ENCODE assay signal across 1 cellular context in the genomic region with DNA sequence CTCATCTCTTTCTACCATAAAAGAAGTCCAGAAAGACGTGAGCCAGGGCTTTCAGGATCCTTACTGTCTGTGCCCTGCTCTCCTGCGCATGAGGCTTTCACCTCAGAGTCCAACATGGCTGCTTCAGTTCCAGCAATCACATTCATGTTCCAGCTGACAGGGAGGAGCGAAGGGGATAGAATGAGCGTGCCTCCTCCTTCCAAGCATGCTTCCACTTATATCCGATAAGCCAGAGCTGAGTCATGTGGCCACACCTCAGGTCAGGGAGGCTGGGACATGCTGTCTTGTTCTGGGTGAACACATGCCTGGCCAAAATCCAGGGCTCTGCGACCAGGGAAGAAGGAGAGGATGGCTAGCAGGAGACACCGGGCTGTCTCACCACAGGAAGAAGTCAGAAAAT.
TF ChIP-seq lines count a peak whose summit lies in the region.

No MANE protein-coding gene starts in this region.

TF ChIP-seq in K562, 482 proteins besides CTCF, POLR2A, EP300 and RAD21 (continued from another document and continues in another):
- TF ChIP-seq, protein P1, sequence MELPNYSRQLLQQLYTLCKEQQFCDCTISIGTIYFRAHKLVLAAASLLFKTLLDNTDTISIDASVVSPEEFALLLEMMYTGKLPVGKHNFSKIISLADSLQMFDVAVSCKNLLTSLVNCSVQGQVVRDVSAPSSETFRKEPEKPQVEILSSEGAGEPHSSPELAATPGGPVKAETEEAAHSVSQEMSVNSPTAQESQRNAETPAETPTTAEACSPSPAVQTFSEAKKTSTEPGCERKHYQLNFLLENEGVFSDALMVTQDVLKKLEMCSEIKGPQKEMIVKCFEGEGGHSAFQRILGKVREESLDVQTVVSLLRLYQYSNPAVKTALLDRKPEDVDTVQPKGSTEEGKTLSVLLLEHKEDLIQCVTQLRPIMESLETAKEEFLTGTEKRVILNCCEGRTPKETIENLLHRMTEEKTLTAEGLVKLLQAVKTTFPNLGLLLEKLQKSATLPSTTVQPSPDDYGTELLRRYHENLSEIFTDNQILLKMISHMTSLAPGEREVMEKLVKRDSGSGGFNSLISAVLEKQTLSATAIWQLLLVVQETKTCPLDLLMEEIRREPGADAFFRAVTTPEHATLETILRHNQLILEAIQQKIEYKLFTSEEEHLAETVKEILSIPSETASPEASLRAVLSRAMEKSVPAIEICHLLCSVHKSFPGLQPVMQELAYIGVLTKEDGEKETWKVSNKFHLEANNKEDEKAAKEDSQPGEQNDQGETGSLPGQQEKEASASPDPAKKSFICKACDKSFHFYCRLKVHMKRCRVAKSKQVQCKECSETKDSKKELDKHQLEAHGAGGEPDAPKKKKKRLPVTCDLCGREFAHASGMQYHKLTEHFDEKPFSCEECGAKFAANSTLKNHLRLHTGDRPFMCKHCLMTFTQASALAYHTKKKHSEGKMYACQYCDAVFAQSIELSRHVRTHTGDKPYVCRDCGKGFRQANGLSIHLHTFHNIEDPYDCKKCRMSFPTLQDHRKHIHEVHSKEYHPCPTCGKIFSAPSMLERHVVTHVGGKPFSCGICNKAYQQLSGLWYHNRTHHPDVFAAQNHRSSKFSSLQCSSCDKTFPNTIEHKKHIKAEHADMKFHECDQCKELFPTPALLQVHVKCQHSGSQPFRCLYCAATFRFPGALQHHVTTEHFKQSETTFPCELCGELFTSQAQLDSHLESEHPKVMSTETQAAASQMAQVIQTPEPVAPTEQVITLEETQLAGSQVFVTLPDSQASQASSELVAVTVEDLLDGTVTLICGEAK (IDR thresholded peaks at IDR 0.05), result no peak
- TF ChIP-seq, protein P1 (CRISPR knock-in tag; IDR thresholded peaks at IDR 0.05), result no peak
- TF ChIP-seq ZNF384 (IDR thresholded peaks at IDR 0.05; ENCODE audit: low read depth, low read length) (no peak), ZNF134 (CRISPR knock-in tag; conservative IDR thresholded peaks at IDR 0.05) (no peak), L3MBTL2 (IDR thresholded peaks at IDR 0.05) (peak; percentile 81), SMAD3 (CRISPR knock-in tag; conservative IDR thresholded peaks at IDR 0.05) (no peak), ZBTB7A (IDR thresholded peaks at IDR 0.05; ENCODE audit: borderline replicate concordance, control insufficient read depth, low read depth, low read length) (no peak), ZNF445 (CRISPR knock-in tag; IDR thresholded peaks at IDR 0.05; ENCODE audit: low read depth) (no peak), NFIX (CRISPR knock-in tag; IDR thresholded peaks at IDR 0.05; ENCODE audit: low read depth) (no peak), TEAD4 (IDR thresholded peaks at IDR 0.05; ENCODE audit: low read length) (0 out of 2 replicates have a peak, but pooled peaks have one; percentile 22), TEAD4 (CRISPR knock-in tag; IDR thresholded peaks at IDR 0.05; ENCODE audit: borderline replicate concordance) (no peak), POU5F1 (IDR thresholded peaks at IDR 0.05; ENCODE audit: borderline replicate concordance, low read depth, low read length, partially characterized antibody) (no peak), EGR1 (conservative IDR thresholded peaks at IDR 0.05) (no peak), HLTF (IDR thresholded peaks at IDR 0.05) (peak; percentile 87; the same call in 1 of the 2 replicates), ZNF830 (CRISPR knock-in tag; IDR thresholded peaks at IDR 0.05) (no peak), BHLHE40 (IDR thresholded peaks at IDR 0.05; ENCODE audit: low read length) (peak; percentile 62)
- TF ChIP-seq, protein P2, sequence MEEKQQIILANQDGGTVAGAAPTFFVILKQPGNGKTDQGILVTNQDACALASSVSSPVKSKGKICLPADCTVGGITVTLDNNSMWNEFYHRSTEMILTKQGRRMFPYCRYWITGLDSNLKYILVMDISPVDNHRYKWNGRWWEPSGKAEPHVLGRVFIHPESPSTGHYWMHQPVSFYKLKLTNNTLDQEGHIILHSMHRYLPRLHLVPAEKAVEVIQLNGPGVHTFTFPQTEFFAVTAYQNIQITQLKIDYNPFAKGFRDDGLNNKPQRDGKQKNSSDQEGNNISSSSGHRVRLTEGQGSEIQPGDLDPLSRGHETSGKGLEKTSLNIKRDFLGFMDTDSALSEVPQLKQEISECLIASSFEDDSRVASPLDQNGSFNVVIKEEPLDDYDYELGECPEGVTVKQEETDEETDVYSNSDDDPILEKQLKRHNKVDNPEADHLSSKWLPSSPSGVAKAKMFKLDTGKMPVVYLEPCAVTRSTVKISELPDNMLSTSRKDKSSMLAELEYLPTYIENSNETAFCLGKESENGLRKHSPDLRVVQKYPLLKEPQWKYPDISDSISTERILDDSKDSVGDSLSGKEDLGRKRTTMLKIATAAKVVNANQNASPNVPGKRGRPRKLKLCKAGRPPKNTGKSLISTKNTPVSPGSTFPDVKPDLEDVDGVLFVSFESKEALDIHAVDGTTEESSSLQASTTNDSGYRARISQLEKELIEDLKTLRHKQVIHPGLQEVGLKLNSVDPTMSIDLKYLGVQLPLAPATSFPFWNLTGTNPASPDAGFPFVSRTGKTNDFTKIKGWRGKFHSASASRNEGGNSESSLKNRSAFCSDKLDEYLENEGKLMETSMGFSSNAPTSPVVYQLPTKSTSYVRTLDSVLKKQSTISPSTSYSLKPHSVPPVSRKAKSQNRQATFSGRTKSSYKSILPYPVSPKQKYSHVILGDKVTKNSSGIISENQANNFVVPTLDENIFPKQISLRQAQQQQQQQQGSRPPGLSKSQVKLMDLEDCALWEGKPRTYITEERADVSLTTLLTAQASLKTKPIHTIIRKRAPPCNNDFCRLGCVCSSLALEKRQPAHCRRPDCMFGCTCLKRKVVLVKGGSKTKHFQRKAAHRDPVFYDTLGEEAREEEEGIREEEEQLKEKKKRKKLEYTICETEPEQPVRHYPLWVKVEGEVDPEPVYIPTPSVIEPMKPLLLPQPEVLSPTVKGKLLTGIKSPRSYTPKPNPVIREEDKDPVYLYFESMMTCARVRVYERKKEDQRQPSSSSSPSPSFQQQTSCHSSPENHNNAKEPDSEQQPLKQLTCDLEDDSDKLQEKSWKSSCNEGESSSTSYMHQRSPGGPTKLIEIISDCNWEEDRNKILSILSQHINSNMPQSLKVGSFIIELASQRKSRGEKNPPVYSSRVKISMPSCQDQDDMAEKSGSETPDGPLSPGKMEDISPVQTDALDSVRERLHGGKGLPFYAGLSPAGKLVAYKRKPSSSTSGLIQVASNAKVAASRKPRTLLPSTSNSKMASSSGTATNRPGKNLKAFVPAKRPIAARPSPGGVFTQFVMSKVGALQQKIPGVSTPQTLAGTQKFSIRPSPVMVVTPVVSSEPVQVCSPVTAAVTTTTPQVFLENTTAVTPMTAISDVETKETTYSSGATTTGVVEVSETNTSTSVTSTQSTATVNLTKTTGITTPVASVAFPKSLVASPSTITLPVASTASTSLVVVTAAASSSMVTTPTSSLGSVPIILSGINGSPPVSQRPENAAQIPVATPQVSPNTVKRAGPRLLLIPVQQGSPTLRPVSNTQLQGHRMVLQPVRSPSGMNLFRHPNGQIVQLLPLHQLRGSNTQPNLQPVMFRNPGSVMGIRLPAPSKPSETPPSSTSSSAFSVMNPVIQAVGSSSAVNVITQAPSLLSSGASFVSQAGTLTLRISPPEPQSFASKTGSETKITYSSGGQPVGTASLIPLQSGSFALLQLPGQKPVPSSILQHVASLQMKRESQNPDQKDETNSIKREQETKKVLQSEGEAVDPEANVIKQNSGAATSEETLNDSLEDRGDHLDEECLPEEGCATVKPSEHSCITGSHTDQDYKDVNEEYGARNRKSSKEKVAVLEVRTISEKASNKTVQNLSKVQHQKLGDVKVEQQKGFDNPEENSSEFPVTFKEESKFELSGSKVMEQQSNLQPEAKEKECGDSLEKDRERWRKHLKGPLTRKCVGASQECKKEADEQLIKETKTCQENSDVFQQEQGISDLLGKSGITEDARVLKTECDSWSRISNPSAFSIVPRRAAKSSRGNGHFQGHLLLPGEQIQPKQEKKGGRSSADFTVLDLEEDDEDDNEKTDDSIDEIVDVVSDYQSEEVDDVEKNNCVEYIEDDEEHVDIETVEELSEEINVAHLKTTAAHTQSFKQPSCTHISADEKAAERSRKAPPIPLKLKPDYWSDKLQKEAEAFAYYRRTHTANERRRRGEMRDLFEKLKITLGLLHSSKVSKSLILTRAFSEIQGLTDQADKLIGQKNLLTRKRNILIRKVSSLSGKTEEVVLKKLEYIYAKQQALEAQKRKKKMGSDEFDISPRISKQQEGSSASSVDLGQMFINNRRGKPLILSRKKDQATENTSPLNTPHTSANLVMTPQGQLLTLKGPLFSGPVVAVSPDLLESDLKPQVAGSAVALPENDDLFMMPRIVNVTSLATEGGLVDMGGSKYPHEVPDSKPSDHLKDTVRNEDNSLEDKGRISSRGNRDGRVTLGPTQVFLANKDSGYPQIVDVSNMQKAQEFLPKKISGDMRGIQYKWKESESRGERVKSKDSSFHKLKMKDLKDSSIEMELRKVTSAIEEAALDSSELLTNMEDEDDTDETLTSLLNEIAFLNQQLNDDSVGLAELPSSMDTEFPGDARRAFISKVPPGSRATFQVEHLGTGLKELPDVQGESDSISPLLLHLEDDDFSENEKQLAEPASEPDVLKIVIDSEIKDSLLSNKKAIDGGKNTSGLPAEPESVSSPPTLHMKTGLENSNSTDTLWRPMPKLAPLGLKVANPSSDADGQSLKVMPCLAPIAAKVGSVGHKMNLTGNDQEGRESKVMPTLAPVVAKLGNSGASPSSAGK (IDR thresholded peaks at IDR 0.05), result peak; percentile 92
- TF ChIP-seq, protein P3, sequence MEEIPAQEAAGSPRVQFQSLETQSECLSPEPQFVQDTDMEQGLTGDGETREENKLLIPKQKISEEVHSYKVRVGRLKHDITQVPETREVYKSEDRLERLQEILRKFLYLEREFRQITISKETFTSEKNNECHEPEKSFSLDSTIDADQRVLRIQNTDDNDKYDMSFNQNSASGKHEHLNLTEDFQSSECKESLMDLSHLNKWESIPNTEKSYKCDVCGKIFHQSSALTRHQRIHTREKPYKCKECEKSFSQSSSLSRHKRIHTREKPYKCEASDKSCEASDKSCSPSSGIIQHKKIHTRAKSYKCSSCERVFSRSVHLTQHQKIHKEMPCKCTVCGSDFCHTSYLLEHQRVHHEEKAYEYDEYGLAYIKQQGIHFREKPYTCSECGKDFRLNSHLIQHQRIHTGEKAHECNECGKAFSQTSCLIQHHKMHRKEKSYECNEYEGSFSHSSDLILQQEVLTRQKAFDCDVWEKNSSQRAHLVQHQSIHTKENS (CRISPR knock-in tag; IDR thresholded peaks at IDR 0.05), result no peak
- TF ChIP-seq, protein P4, sequence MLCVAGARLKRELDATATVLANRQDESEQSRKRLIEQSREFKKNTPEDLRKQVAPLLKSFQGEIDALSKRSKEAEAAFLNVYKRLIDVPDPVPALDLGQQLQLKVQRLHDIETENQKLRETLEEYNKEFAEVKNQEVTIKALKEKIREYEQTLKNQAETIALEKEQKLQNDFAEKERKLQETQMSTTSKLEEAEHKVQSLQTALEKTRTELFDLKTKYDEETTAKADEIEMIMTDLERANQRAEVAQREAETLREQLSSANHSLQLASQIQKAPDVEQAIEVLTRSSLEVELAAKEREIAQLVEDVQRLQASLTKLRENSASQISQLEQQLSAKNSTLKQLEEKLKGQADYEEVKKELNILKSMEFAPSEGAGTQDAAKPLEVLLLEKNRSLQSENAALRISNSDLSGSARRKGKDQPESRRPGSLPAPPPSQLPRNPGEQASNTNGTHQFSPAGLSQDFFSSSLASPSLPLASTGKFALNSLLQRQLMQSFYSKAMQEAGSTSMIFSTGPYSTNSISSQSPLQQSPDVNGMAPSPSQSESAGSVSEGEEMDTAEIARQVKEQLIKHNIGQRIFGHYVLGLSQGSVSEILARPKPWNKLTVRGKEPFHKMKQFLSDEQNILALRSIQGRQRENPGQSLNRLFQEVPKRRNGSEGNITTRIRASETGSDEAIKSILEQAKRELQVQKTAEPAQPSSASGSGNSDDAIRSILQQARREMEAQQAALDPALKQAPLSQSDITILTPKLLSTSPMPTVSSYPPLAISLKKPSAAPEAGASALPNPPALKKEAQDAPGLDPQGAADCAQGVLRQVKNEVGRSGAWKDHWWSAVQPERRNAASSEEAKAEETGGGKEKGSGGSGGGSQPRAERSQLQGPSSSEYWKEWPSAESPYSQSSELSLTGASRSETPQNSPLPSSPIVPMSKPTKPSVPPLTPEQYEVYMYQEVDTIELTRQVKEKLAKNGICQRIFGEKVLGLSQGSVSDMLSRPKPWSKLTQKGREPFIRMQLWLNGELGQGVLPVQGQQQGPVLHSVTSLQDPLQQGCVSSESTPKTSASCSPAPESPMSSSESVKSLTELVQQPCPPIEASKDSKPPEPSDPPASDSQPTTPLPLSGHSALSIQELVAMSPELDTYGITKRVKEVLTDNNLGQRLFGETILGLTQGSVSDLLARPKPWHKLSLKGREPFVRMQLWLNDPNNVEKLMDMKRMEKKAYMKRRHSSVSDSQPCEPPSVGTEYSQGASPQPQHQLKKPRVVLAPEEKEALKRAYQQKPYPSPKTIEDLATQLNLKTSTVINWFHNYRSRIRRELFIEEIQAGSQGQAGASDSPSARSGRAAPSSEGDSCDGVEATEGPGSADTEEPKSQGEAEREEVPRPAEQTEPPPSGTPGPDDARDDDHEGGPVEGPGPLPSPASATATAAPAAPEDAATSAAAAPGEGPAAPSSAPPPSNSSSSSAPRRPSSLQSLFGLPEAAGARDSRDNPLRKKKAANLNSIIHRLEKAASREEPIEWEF (CRISPR knock-in tag; IDR thresholded peaks at IDR 0.05), result no peak
